In genomic region chr10:71231196-71231595, GRCh38 we compare ENCODE assay signal across 17 cellular contexts.
"Had no signal": no experiment of that assay in that cellular context is flagged by ENCODE, and none has a peak within 500 bp of the region (broad histone marks: within the 10 kb centered on the region; RNA-seq: fewer than 3 reads in every experiment).

No MANE protein-coding gene starts in this region.

- H3K4me3 ChIP-seq: adrenal gland, esophagus squamous epithelium, lower lobe of right lung, prostate gland, upper lobe of left lung had no signal

- H3K36me3 ChIP-seq: adrenal gland, brain microvascular endothelial cell, lower lobe of right lung, prostate gland, upper lobe of left lung had no signal

- H3K9me3 ChIP-seq: adrenal gland, esophagus squamous epithelium, lower lobe of right lung, prostate gland, upper lobe of left lung had no signal

- H3K4me1 ChIP-seq: foreskin keratinocyte had no signal

- DNase-seq: activated CD4-positive, alpha-beta T cell treated with anti-CD3 and anti-CD28 coated beads, Interleukin-2, amount 50 U/mL, for 1 hour; activated CD4-positive, CD25-positive, alpha-beta regulatory T cell; activated naive CD4-positive, alpha-beta T cell treated with anti-CD3 and anti-CD28 coated beads, Interleukin-2, amount 50 U/mL, for 16 hours; activated T-cell treated with anti-CD3 and anti-CD28 coated beads, Interleukin-2, amount 50 U/mL, for 1 hour; adrenal gland; brain microvascular endothelial cell; esophagus squamous epithelium; foreskin keratinocyte; head of caudate nucleus; lower lobe of right lung; midbrain; stimulated activated CD4-positive, alpha-beta T cell treated with anti-CD3 and anti-CD28 coated beads, Interleukin-2, amount 100 ng/mL, for 24 hours; stimulated activated naive CD4-positive, alpha-beta T cell; T-helper 2 cell; upper lobe of left lung had no signal

- ATAC-seq: foreskin keratinocyte, lower lobe of right lung, sciatic nerve had no signal

- H3K27ac ChIP-seq: brain microvascular endothelial cell, foreskin keratinocyte, lower lobe of right lung, prostate gland had no signal

- H3K27me3 ChIP-seq: adrenal gland, brain microvascular endothelial cell, esophagus squamous epithelium, upper lobe of left lung had no signal
